Comparison of ENCODE assay signal across 8 cellular contexts in the genomic region with DNA sequence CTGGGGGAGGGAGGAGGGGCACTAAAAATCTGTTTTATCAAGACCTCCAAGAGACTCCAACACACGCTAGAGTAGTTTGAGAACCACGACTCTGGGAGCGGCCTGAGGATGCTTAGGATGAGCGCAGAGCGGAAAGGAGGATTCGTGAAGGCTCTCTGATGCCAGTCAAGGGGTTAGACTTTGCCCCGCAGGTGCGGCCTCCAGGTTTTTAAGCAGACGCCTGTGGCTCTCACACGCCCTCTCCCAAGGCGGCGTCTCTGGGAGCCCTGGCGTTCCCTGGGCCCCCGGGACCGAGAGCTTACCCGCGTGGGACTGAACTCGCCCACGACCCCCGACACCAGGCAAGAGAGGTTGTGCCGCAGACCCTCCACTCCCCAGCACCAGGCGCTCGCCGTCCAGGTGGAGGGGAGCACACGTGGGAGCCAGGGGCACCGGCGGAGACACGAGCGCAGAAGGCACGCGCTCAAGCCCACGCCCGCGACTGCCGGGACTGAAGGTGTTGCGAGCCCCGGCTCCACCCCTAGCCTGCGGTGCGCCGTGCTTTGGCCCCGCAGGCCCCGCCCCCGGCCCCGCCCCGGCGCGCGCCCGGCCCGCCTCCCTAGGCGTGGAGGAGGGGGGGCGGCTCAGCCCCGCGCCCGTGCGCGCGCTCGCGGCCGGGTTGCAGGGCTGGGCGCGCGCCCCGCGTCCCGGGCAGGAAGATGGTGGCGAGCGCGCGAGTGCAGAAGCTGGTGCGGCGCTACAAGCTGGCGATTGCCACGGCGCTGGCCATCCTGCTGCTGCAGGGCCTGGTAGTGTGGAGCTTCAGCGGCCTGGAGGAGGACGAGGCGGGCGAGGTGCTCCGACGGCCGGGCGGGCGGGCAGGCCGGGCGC. TPM values are rescaled to one million over a fixed set of nuclear protein-coding genes. Genes with fewer than 3 reads are reported as not detected.
A peak's percentile ranks its signal among the peaks of the same experiment; 100 is the strongest.
DNase-seq lines count a peak whose midpoint lies in the region; ATAC-seq and TF ChIP-seq lines count a peak whose summit lies in the region.

TSS of gene XYLT2 (plus strand) at position 684 of the 870 bp plus-strand sequence. CDS start at position 699, 15 bp downstream.

- peaks cover 0 to 2% (median 0%) of the 10 kb centered on the region in 7 donors for H3K9me3 Mint-ChIP-seq in CD4-positive, CD25-positive, alpha-beta regulatory T cell

- TF ChIP-seq CTCF in HL-60 (IDR thresholded peaks at IDR 0.05; ENCODE audit: insufficient read depth, low read length): no peak

- H3K4me1 ChIP-seq in CD4-positive, CD25-positive, alpha-beta regulatory T cell (ENCODE audit: control insufficient read depth, insufficient read depth, low read length, poor library complexity, severe bottlenecking): peaks cover 26% of the 10 kb centered on the region
- no peaks in the 10 kb centered on the region for H3K4me1 ChIP-seq in endocrine pancreas (ENCODE audit: control insufficient read depth, insufficient read depth, low read length)

- H3K4me3 ChIP-seq in CD4-positive, CD25-positive, alpha-beta regulatory T cell (ENCODE audit: low read depth, low read length): peak within 1 kb of the TSS; percentile 71
- H3K4me3 ChIP-seq in HL-60 (replicated peaks; ENCODE audit: insufficient read depth, low read length) (peak within 1 kb of the TSS; percentile 60), endocrine pancreas (ENCODE audit: control insufficient read depth, insufficient read depth, low read length) (peak within 1 kb of the TSS; percentile 38)

- DNase-seq in CD4-positive, CD25-positive, alpha-beta regulatory T cell: peak; percentile 84 to 93 (median 92)
- DNase-seq in HL-60 (ENCODE audit: low read depth in 1 of 2, low spot score in 1 of 2) (peak; percentile 79 to 85), mesenteric fat pad (ENCODE audit: low spot score) (peak; percentile 94)
- DNase-seq in NK-92 treated with Interleukin-12 subunit alpha and Interleukin-12 subunit beta, amount 100 ng/mL, for 24 hours (lab: John Stamatoyannopoulos, UW): peak; percentile 78
- DNase-seq in activated CD8-positive, alpha-beta memory T cell treated with anti-CD3 and anti-CD28 coated beads for 4 hours (ENCODE audit: low read depth in 2 of 2): peak; percentile 82 to 84
- peak; percentile 77 for DNase-seq in stimulated activated CD8-positive, alpha-beta memory T cell treated with anti-CD3 and anti-CD28 coated beads, Interleukin-15, amount 100 ng/mL, for 1 hour (ENCODE audit: low read depth)

- H3K9ac ChIP-seq in endocrine pancreas (ENCODE audit: control insufficient read depth, insufficient read depth, low read length): peak within 1 kb of the TSS; percentile 73

- H3K36me3 Mint-ChIP-seq in CD4-positive, CD25-positive, alpha-beta regulatory T cell: no peaks in the 10 kb centered on the region

- peak; percentile 90 to 94 for ATAC-seq in CD4-positive, CD25-positive, alpha-beta regulatory T cell (ENCODE audit: low read depth in 2 of 2)
- ATAC-seq in GM19438 (IDR thresholded peaks at IDR 0.05; ENCODE audit: low read depth, unreplicated experiment): peak; percentile 75

- no peaks in the 10 kb centered on the region for H3K36me3 ChIP-seq in CD4-positive, CD25-positive, alpha-beta regulatory T cell (ENCODE audit: control insufficient read depth, insufficient read depth, low read length)
- H3K36me3 ChIP-seq in endocrine pancreas (ENCODE audit: control insufficient read depth, insufficient read depth, low read length): no peaks in the 10 kb centered on the region

- H3K4me1 Mint-ChIP-seq in CD4-positive, CD25-positive, alpha-beta regulatory T cell: peaks cover 0 to 41% (median 15%) of the 10 kb centered on the region in 4 donors

- peak within 1 kb of the TSS; percentile 61 for H3K27ac ChIP-seq in CD4-positive, CD25-positive, alpha-beta regulatory T cell (ENCODE audit: insufficient read depth, low read length, poor library complexity, severe bottlenecking)
- peak within 1 kb of the TSS; percentile 71 for H3K27ac ChIP-seq in HL-60 (replicated peaks)

- H3K27ac Mint-ChIP-seq in CD4-positive, CD25-positive, alpha-beta regulatory T cell: peak within 1 kb of the TSS; percentile 90 to 95 (median 94)

- H3K27me3 ChIP-seq in CD4-positive, CD25-positive, alpha-beta regulatory T cell (ENCODE audit: control insufficient read depth, insufficient read depth, low read length): no peaks in the 10 kb centered on the region
- H3K27me3 ChIP-seq in HL-60 (ENCODE audit: insufficient read depth, poor library complexity, severe bottlenecking): no peaks in the 10 kb centered on the region
- no peaks in the 10 kb centered on the region for H3K27me3 ChIP-seq in endocrine pancreas (ENCODE audit: control insufficient read depth, insufficient read depth, low read length)

- H3K4me3 Mint-ChIP-seq in CD4-positive, CD25-positive, alpha-beta regulatory T cell: peak within 1 kb of the TSS; percentile 92 to 94 (median 92)

- peaks cover 4% of the 10 kb centered on the region for H3K27me3 Mint-ChIP-seq in CD4-positive, CD25-positive, alpha-beta regulatory T cell

- no peaks in the 10 kb centered on the region for H3K9me3 ChIP-seq in CD4-positive, CD25-positive, alpha-beta regulatory T cell (ENCODE audit: control insufficient read depth in 2 of 2, low read length in 2 of 2)
- H3K9me3 ChIP-seq in endocrine pancreas (ENCODE audit: control insufficient read depth, low read length): no peaks in the 10 kb centered on the region

RNA-seq across cellular contexts. Expression of gene XYLT2, which starts in this region (rescaled TPM):
- total RNA-seq in CD4-positive, CD25-positive, alpha-beta regulatory T cell: 15.5 TPM
- 10 to 100 TPM in 2 of 4 donors, 1 to 10 TPM in 2; 6.2 to 15.9 (median 11.3) TPM for polyA plus RNA-seq in CD4-positive, CD25-positive, alpha-beta regulatory T cell
- total RNA-seq in mesenteric fat pad: 14.4 TPM

Comparison
In these comparisons a context has a peak if more than half of its experiments do, and no peak if none do; other contexts are left out.
1. Peak in every context shown above with its lines: DNase-seq, ATAC-seq, H3K4me3 ChIP-seq and H3K27ac ChIP-seq.